ENCODE assay signal across 19 cellular contexts in the genomic region with DNA sequence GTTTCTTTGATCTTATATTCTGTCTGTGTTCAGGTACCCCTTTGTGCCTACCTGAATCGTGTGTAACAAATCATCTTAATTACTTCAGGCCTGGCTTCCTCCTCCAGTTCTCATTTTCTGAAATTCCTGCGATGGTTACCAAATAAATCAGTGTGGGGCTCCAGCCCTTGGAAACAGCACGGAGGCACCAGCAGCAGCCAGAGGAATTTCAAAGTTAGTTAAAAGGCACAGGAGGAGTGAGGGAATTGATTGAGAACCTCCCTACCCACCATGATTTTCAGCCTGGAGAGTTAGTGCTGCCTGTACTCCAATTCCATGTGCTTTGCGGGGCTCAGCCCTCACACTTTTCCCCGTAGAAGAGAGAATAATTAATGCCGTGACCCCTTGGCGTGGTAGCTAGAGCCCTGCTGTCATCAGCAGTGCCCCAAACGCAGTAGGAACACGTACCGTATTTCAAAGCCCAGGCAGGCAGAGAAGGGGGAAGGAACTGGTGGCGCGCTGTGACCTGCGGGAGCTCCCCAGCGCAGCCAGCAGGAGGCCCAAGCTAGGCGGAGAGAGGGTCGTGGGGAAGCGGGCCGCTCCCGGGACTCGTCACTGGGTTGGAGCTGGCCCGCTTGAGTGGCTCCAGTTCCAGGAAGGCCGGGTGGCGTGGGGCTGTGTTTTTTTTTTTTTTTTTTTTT.
DNase-seq lines count a peak whose midpoint lies in the region; TF ChIP-seq lines count a peak whose summit lies in the region.
"Had no signal": no experiment of that assay in that cellular context is flagged by ENCODE, and none has a peak within 500 bp of the region (broad histone marks: within the 10 kb centered on the region; RNA-seq: fewer than 3 reads in every experiment).

No MANE protein-coding gene starts in this region.

- no peaks in the 10 kb centered on the region for H3K36me3 ChIP-seq in HUES6 (ENCODE audit: control insufficient read depth, insufficient read depth, low read length)
- H3K36me3 ChIP-seq in esophagus muscularis mucosa = no peaks in the 10 kb centered on the region
- H3K36me3 ChIP-seq: heart left ventricle, prostate gland, tibial artery had no signal

- WGBS in esophagus muscularis mucosa = 59% methylated on average over 23 of the region's 23 CpGs

- H3K4me3 Mint-ChIP-seq in activated naive CD4-positive, alpha-beta T cell treated with anti-CD3 and anti-CD28 coated beads for 36 hours = no peak overlapping the region
- H3K4me3 Mint-ChIP-seq: activated CD4-positive, alpha-beta memory T cell treated with anti-CD3 and anti-CD28 coated beads for 36 hours; stimulated activated memory B cell treated with anti-CD40 and anti-IgM and Interleukin-4, amounts not matched to agents 10 μg/mL and 1 μg/mL and 100 μg/mL, for 72 hours had no signal

- H3K36me3 Mint-ChIP-seq in activated naive CD4-positive, alpha-beta T cell treated with anti-CD3 and anti-CD28 coated beads for 36 hours (ENCODE audit: low read depth) = no peaks in the 10 kb centered on the region
- H3K36me3 Mint-ChIP-seq: activated CD4-positive, alpha-beta memory T cell treated with anti-CD3 and anti-CD28 coated beads for 36 hours; stimulated activated memory B cell treated with anti-CD40 and anti-IgM and Interleukin-4, amounts not matched to agents 10 μg/mL and 1 μg/mL and 100 μg/mL, for 72 hours had no signal

- peak; percentile 13 for TF ChIP-seq CTCF in retinal pigment epithelial cell (conservative IDR thresholded peaks at IDR 0.05; ENCODE audit: low read depth, low read length)
- TF ChIP-seq CTCF in esophagus muscularis mucosa (IDR thresholded peaks at IDR 0.05) = no peak

- peaks cover 12% of the 10 kb centered on the region for H3K27me3 Mint-ChIP-seq in activated naive CD4-positive, alpha-beta T cell treated with anti-CD3 and anti-CD28 coated beads for 36 hours (ENCODE audit: low read depth)

- H3K9me3 Mint-ChIP-seq in activated naive CD4-positive, alpha-beta T cell treated with anti-CD3 and anti-CD28 coated beads for 36 hours = no peaks in the 10 kb centered on the region
- H3K9me3 Mint-ChIP-seq: activated CD4-positive, alpha-beta memory T cell treated with anti-CD3 and anti-CD28 coated beads for 36 hours had no signal

- H3K27ac ChIP-seq in HUES6 (ENCODE audit: low read depth, low read length) (peak overlapping the region; percentile 62; the same call in 1 of the 2 replicates), esophagus muscularis mucosa (replicated peaks in 1 of 4) (no peak overlapping the region)
- H3K27ac ChIP-seq: C4-2B, prostate gland, SK-N-MC, tibial artery had no signal

- peak overlapping the region; percentile 72 for H3K9ac ChIP-seq in HUES6 (ENCODE audit: low read length)

- TF ChIP-seq EP300 in esophagus muscularis mucosa (IDR thresholded peaks at IDR 0.05) = no peak

- no peak for TF ChIP-seq POLR2A in esophagus muscularis mucosa (IDR thresholded peaks at IDR 0.05; ENCODE audit: low read depth)

- H3K27me3 ChIP-seq in HUES6 (ENCODE audit: control insufficient read depth, insufficient read depth, low read length) (peaks cover 4% of the 10 kb centered on the region; the same call in 1 of the 2 replicates), esophagus muscularis mucosa (peaks cover 0 to 9% (median 0%) of the 10 kb centered on the region in 4 donors)
- H3K27me3 ChIP-seq: tibial artery had no signal

- no peaks in the 10 kb centered on the region for H3K4me1 Mint-ChIP-seq in activated naive CD4-positive, alpha-beta T cell treated with anti-CD3 and anti-CD28 coated beads for 36 hours (ENCODE audit: low read depth)
- H3K4me1 Mint-ChIP-seq: stimulated activated memory B cell treated with anti-CD40 and anti-IgM and Interleukin-4, amounts not matched to agents 10 μg/mL and 1 μg/mL and 100 μg/mL, for 72 hours had no signal

- H3K9me3 ChIP-seq in HUES6 (ENCODE audit: control insufficient read depth, insufficient read depth, low read depth, low read length) (peaks cover 8% of the 10 kb centered on the region; the same call in 1 of the 2 replicates), esophagus muscularis mucosa (no peaks in the 10 kb centered on the region)
- H3K9me3 ChIP-seq: heart left ventricle, prostate gland, tibial artery had no signal

- DNase-seq in ecto neural progenitor cell (ENCODE audit: low spot score) (peak; percentile 51), kidney tubule cell (ENCODE audit: low spot score) (peak; percentile 20), retinal pigment epithelial cell (ENCODE audit: low read depth) (no peak), esophagus muscularis mucosa (ENCODE audit: extremely low spot score) (no peak)
- DNase-seq in activated naive CD4-positive, alpha-beta T cell treated with anti-CD3 and anti-CD28 coated beads for 36 hours = no peak
- DNase-seq in activated CD4-positive, alpha-beta T cell treated with anti-CD3 and anti-CD28 coated beads, Interleukin-2, amount 50 U/mL, for 4 hours = no peak
- DNase-seq: activated CD4-positive, alpha-beta memory T cell treated with anti-CD3 and anti-CD28 coated beads for 36 hours; activated naive CD4-positive, alpha-beta T cell treated with anti-CD3 and anti-CD28 coated beads, Interleukin-2, amount 50 U/mL, for 16 hours; activated T-cell treated with anti-CD3 and anti-CD28 coated beads, Interleukin-2, amount 50 U/mL, for 1 hour; heart left ventricle; left ventricle myocardium superior; NCI-H1436 treated with DMSO at 0.1 percent for 48 hours; NCI-H82; tibial artery had no signal

- peak overlapping the region; percentile 24; the same call in 1 of the 2 replicates for H3K4me3 ChIP-seq in HUES6 (ENCODE audit: low read depth, low read length)
- H3K4me3 ChIP-seq in retinal pigment epithelial cell (ENCODE audit: low read length) = no peak overlapping the region
- H3K4me3 ChIP-seq in esophagus muscularis mucosa = no peak overlapping the region
- H3K4me3 ChIP-seq: heart left ventricle, prostate gland, SK-N-MC, tibial artery had no signal

- intact Hi-C loops in activated naive CD4-positive, alpha-beta T cell treated with anti-CD3 and anti-CD28 coated beads for 36 hours (cut with micrococcal nuclease) = no loop called here
- intact Hi-C loops in esophagus muscularis mucosa (cut with DNase I) = no loop called here

- no peak overlapping the region for H3K27ac Mint-ChIP-seq in activated naive CD4-positive, alpha-beta T cell treated with anti-CD3 and anti-CD28 coated beads for 36 hours
- H3K27ac Mint-ChIP-seq: activated CD4-positive, alpha-beta memory T cell treated with anti-CD3 and anti-CD28 coated beads for 36 hours; stimulated activated memory B cell treated with anti-CD40 and anti-IgM and Interleukin-4, amounts not matched to agents 10 μg/mL and 1 μg/mL and 100 μg/mL, for 72 hours had no signal

- CTCF ChIA-PET in activated naive CD4-positive, alpha-beta T cell treated with anti-CD3 and anti-CD28 coated beads for 36 hours (lab: Charles Lee) = interaction anchor here (1.7 kb wide), 1 partner anchor 31 kb away, joined by 6 read pairs; no protein-coding TSS in a partner anchor

- H3K4me1 ChIP-seq in HUES6 (ENCODE audit: control insufficient read depth, insufficient read depth, low read length) = peaks cover 43% of the 10 kb centered on the region
- H3K4me1 ChIP-seq in esophagus muscularis mucosa = peaks cover 0 to 19% (median 18%) of the 10 kb centered on the region in 4 donors
- H3K4me1 ChIP-seq: heart left ventricle, prostate gland had no signal

Comparison
In these comparisons a context has a peak if more than half of its experiments do, and no peak if none do; other contexts are left out.
1. DNase-seq: peak in ecto neural progenitor cell (single experiment) and kidney tubule cell (single experiment); none in retinal pigment epithelial cell (single experiment), activated naive CD4-positive, alpha-beta T cell treated with anti-CD3 and anti-CD28 coated beads for 36 hours (single experiment), activated CD4-positive, alpha-beta T cell treated with anti-CD3 and anti-CD28 coated beads, Interleukin-2, amount 50 U/mL, for 4 hours (0 of 2) and esophagus muscularis mucosa (single experiment).